13 cellular contexts compared by ENCODE assay signal in the genomic region with DNA sequence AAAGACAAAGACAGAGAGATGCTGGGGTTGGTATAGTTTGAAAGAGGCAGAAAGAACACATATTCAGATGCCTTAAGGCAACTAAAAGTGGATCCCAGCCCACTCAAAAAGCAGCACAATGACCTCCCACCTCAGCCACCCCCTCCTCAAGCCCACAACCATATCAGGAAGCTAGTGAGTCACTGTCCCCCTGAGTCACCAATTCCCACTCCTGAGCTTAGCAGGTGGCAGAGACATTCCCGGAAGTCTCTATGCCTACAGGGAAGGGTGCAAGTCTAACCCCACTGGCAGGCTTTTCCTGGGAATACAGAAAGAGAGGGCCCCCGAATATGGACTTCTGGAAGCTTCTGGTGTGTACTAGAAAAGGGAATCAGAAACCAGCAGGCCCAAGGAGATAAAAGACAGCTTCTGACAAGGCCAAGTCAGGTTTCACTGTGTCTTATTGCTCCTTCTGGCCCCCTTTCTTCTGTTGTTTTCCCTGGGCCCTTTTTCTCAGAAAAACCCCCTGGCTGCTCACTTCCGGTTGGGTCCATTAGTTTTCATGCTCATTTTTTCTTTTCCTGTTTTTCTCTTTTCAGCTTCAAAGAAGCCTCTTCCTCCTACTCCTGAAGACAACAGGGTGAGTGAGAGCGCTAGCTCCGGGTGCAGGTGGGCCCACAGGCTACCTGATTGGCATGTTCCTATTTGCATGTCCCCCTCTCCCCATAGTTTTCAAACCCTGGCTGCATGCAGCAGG. TPM values are rescaled to one million over a fixed set of nuclear protein-coding genes. Genes with fewer than 3 reads are reported as not detected.
DNase-seq lines count a peak whose midpoint lies in the region; ATAC-seq and TF ChIP-seq lines count a peak whose summit lies in the region.
"Had no signal": no experiment of that assay in that cellular context is flagged by ENCODE, and none has a peak within 500 bp of the region (broad histone marks: within the 10 kb centered on the region; RNA-seq: fewer than 3 reads in every experiment).

No MANE protein-coding gene starts in this region.

- H3K27ac Mint-ChIP-seq in CD8-positive, alpha-beta memory T cell, result peak overlapping the region; percentile 63 to 97 (median 90)
- peak overlapping the region; percentile 95 to 98 for H3K27ac Mint-ChIP-seq in activated naive CD4-positive, alpha-beta T cell treated with anti-CD3 and anti-CD28 coated beads, Interleukin-2, amount 50 U/mL, for 72 hours

- no peak overlapping the region for H3K27ac ChIP-seq in CD8-positive, alpha-beta memory T cell (ENCODE audit: low read depth, low read length)
- H3K27ac ChIP-seq: suprapubic skin had no signal

- H3K36me3 Mint-ChIP-seq in CD8-positive, alpha-beta memory T cell, result peaks cover 42 to 96% (median 50%) of the 10 kb centered on the region in 3 donors
- H3K36me3 Mint-ChIP-seq in activated naive CD4-positive, alpha-beta T cell treated with anti-CD3 and anti-CD28 coated beads, Interleukin-2, amount 50 U/mL, for 72 hours, result peaks cover 67 to 84% of the 10 kb centered on the region in 2 donors

- H3K9me3 ChIP-seq in CD8-positive, alpha-beta memory T cell (ENCODE audit: low read length), result no peaks in the 10 kb centered on the region
- H3K9me3 ChIP-seq: heart left ventricle, suprapubic skin had no signal

- H3K4me1 Mint-ChIP-seq in CD8-positive, alpha-beta memory T cell, result peaks cover 88 to 99% (median 97%) of the 10 kb centered on the region in 3 donors

- H3K4me3 Mint-ChIP-seq in CD8-positive, alpha-beta memory T cell, result peak overlapping the region; percentile 59 to 89 (median 81)

- peak overlapping the region; percentile 11 for H3K4me3 ChIP-seq in CD8-positive, alpha-beta memory T cell (ENCODE audit: low read length)
- H3K4me3 ChIP-seq: heart left ventricle, suprapubic skin had no signal

- H3K9me3 Mint-ChIP-seq in CD8-positive, alpha-beta memory T cell, result no peaks in the 10 kb centered on the region
- peaks cover 0 to under 1% of the 10 kb centered on the region in 2 donors for H3K9me3 Mint-ChIP-seq in activated naive CD4-positive, alpha-beta T cell treated with anti-CD3 and anti-CD28 coated beads, Interleukin-2, amount 50 U/mL, for 72 hours

- H3K27me3 ChIP-seq in CD8-positive, alpha-beta memory T cell (ENCODE audit: insufficient read depth, low read length, poor library complexity, severe bottlenecking), result no peaks in the 10 kb centered on the region
- H3K27me3 ChIP-seq: heart left ventricle, suprapubic skin had no signal

- POLR2A ChIA-PET in CD8-positive, alpha-beta memory T cell (lab: Charles Lee), result interaction anchor here (0.6 to 3.0 kb wide), 13 partner anchors 9 to 75 kb away, joined by 3 to 23 read pairs (median 4); a partner anchor contains a TSS

- CTCF ChIA-PET in CD8-positive, alpha-beta memory T cell (lab: Charles Lee), result interaction anchor here (1.0 to 2.6 kb wide), 8 partner anchors 9 to 85 kb away, joined by 3 to 15 read pairs (median 5); no protein-coding TSS in a partner anchor

- ATAC-seq in activated naive CD4-positive, alpha-beta T cell treated with anti-CD3 and anti-CD28 coated beads, Interleukin-2, amount 50 U/mL, for 72 hours, result peak; percentile 7 to 11
- ATAC-seq: heart left ventricle, sciatic nerve had no signal

- peaks cover 96% of the 10 kb centered on the region for H3K4me1 ChIP-seq in CD8-positive, alpha-beta memory T cell (ENCODE audit: insufficient read depth, low read length)
- H3K4me1 ChIP-seq: suprapubic skin had no signal

- no peaks in the 10 kb centered on the region for H3K27me3 Mint-ChIP-seq in CD8-positive, alpha-beta memory T cell

- peaks cover 53% of the 10 kb centered on the region for H3K36me3 ChIP-seq in CD8-positive, alpha-beta memory T cell (ENCODE audit: insufficient read depth, low read length)
- H3K36me3 ChIP-seq: heart left ventricle, suprapubic skin had no signal

- peak in 3 of 5 donors; percentile 22 to 62 (median 53) for DNase-seq in CD8-positive, alpha-beta memory T cell
- DNase-seq in activated CD4-positive, CD25-positive, alpha-beta regulatory T cell treated with anti-CD3 and anti-CD28 coated beads, Interleukin-2, amount 50 U/mL, for 72 hours, result peak; percentile 48
- peak in 1 of 2 donors; percentile 79 for DNase-seq in activated naive CD4-positive, alpha-beta T cell treated with anti-CD3 and anti-CD28 coated beads, Interleukin-2, amount 50 U/mL, for 72 hours (ENCODE audit: low spot score in 2 of 2)
- peak; percentile 37 to 66 for DNase-seq in stimulated activated CD4-positive, alpha-beta T cell treated with anti-CD3 and anti-CD28 coated beads, Interleukin-1b, Interleukin-23, amount 100 ng/mL, for 4 hours (ENCODE audit: low read depth in 2 of 2)
- DNase-seq in erythroblast (lab: John Stamatoyannopoulos, UW) (no peak), NCI-H526 (lab: John Stamatoyannopoulos, UW) (no peak), 8988T (no peak), C1 segment of cervical spinal cord (lab: John Stamatoyannopoulos, UW) (no peak)
- DNase-seq: cortex of kidney, heart left ventricle, NCI-H2171 had no signal

- TF ChIP-seq POLR2A in erythroblast (IDR thresholded peaks at IDR 0.05; ENCODE audit: low read length), result no peak

RNA-seq across cellular contexts. Expression of a gene that starts 36.8 kb away (rescaled TPM):
- total RNA-seq in CD8-positive, alpha-beta memory T cell, result 100 to 1,000 TPM; 150 to 162 TPM
- 129 TPM for polyA plus RNA-seq in CD8-positive, alpha-beta memory T cell
- 100 to 1,000 TPM; 203 to 308 TPM for total RNA-seq in activated naive CD4-positive, alpha-beta T cell treated with anti-CD3 and anti-CD28 coated beads, Interleukin-2, amount 50 U/mL, for 72 hours

RNA-seq across cellular contexts. Expression of a gene that starts 48.5 kb away (rescaled TPM):
- 100 to 1,000 TPM; 239 to 259 TPM for total RNA-seq in CD8-positive, alpha-beta memory T cell
- 534 TPM for polyA plus RNA-seq in CD8-positive, alpha-beta memory T cell
- total RNA-seq in activated naive CD4-positive, alpha-beta T cell treated with anti-CD3 and anti-CD28 coated beads, Interleukin-2, amount 50 U/mL, for 72 hours, result 100 to 1,000 TPM; 335 to 493 TPM

RNA-seq across cellular contexts. Expression of a gene that starts 51.4 kb away (rescaled TPM):
- total RNA-seq in CD8-positive, alpha-beta memory T cell, result under 1 TPM; 0.29 to 0.50 TPM
- polyA plus RNA-seq in CD8-positive, alpha-beta memory T cell, result not detected
- under 1 TPM; 0.46 to 0.47 TPM for total RNA-seq in activated naive CD4-positive, alpha-beta T cell treated with anti-CD3 and anti-CD28 coated beads, Interleukin-2, amount 50 U/mL, for 72 hours
- total RNA-seq: heart left ventricle, sciatic nerve, suprapubic skin had no signal
- polyA plus RNA-seq: heart left ventricle had no signal

Comparison
In these comparisons a context has a peak if more than half of its experiments do, and no peak if none do; other contexts are left out.
1. DNase-seq: peak in CD8-positive, alpha-beta memory T cell (3 of 5), activated CD4-positive, CD25-positive, alpha-beta regulatory T cell treated with anti-CD3 and anti-CD28 coated beads, Interleukin-2, amount 50 U/mL, for 72 hours (single experiment) and stimulated activated CD4-positive, alpha-beta T cell treated with anti-CD3 and anti-CD28 coated beads, Interleukin-1b, Interleukin-23, amount 100 ng/mL, for 4 hours (2 of 2); none in erythroblast (0 of 2), NCI-H526 (0 of 2), 8988T (single experiment) and C1 segment of cervical spinal cord (0 of 14).